In the genomic region with DNA sequence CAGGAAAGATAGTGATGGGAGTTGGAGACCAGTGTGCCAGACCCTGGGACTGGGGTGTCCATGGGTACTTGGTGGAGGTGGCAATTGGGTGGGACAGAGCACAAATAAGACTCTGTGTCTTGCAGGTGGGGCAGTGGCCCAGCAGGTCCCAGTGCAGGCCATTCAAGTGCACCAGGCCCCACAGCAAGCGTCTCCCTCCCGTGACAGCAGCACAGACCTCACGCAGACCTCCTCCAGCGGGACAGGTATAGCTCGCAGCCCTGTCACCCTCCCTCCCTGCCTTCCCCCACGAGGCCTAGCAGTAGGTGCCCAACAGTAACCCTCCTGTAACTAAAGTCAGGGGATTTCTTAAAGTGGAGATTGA, we compare ENCODE assay signal across 12 cellular contexts. TPM values are rescaled to one million over a fixed set of nuclear protein-coding genes. Genes with fewer than 3 reads are reported as not detected.
A peak's percentile ranks its signal among the peaks of the same experiment; 100 is the strongest.
DNase-seq lines count a peak whose midpoint lies in the region; TF ChIP-seq lines count a peak whose summit lies in the region.
"Had no signal": no experiment of that assay in that cellular context is flagged by ENCODE, and none has a peak within 500 bp of the region (broad histone marks: within the 10 kb centered on the region; RNA-seq: fewer than 3 reads in every experiment).

No MANE protein-coding gene starts in this region.

- CTCF ChIA-PET in Calu3 (lab: Charles Lee), result interaction anchor here (0.7 to 0.9 kb wide), 2 partner anchors 158 to 322 kb away, joined by 4 read pairs; no protein-coding TSS in a partner anchor
- CTCF ChIA-PET in activated CD4-positive, alpha-beta memory T cell treated with anti-CD3 and anti-CD28 coated beads for 36 hours (lab: Charles Lee), result interaction anchor here (2.5 kb wide), 1 partner anchor 53 kb away, joined by 14 read pairs; a partner anchor contains a TSS

- peaks cover 4 to 62% (median 54%) of the 10 kb centered on the region in 6 donors for H3K36me3 ChIP-seq in spleen

- H3K4me3 Mint-ChIP-seq in Calu3 (ENCODE audit: low read depth, unreplicated experiment), result no peak overlapping the region
- no peak overlapping the region for H3K4me3 Mint-ChIP-seq in activated CD4-positive, alpha-beta memory T cell treated with anti-CD3 and anti-CD28 coated beads for 36 hours
- H3K4me3 Mint-ChIP-seq in immature natural killer cell, result no peak overlapping the region
- H3K4me3 Mint-ChIP-seq: activated T-cell treated with anti-CD3 and anti-CD28 coated beads, Interleukin-2, amount 50 U/mL, for 4 hours; mesothelial cell of epicardium; WTC11 had no signal

- H3K9me3 Mint-ChIP-seq in Calu3 (ENCODE audit: low read depth, unreplicated experiment) (no peaks in the 10 kb centered on the region), immature natural killer cell (no peaks in the 10 kb centered on the region)
- no peaks in the 10 kb centered on the region for H3K9me3 Mint-ChIP-seq in activated CD4-positive, alpha-beta memory T cell treated with anti-CD3 and anti-CD28 coated beads for 36 hours
- H3K9me3 Mint-ChIP-seq: activated T-cell treated with anti-CD3 and anti-CD28 coated beads, Interleukin-2, amount 50 U/mL, for 4 hours; mesothelial cell of epicardium; WTC11 had no signal

- H3K27me3 ChIP-seq in spleen (replicated peaks in 1 of 7), result no peaks in the 10 kb centered on the region
- H3K27me3 ChIP-seq: body of pancreas had no signal

- no peak for TF ChIP-seq CTCF in Calu3 (IDR thresholded peaks at IDR 0.05; ENCODE audit: unreplicated experiment)
- no peak for TF ChIP-seq CTCF in spleen (IDR thresholded peaks at IDR 0.05 in 8 of 11, conservative IDR thresholded peaks at IDR 0.05 in 3 of 11)
- no peak for TF ChIP-seq CTCF in GM13977 (IDR thresholded peaks at IDR 0.05; ENCODE audit: extremely low read depth, insufficient read depth, missing control alignments)

- BruUV-seq in Calu3 (replicated peaks; lab: Mats Ljungman, UMichigan), result no TSS peak

- peak overlapping the region in 1 of 8 donors; percentile 7 for H3K4me3 ChIP-seq in spleen
- H3K4me3 ChIP-seq: body of pancreas had no signal

- H3K27ac ChIP-seq in spleen, result peak overlapping the region in 7 of 8 donors; percentile 88 to 99 (median 99)
- H3K27ac ChIP-seq: body of pancreas had no signal

- WGBS in spleen, 5 donors, result 94 to 97% (median 96%) methylated on average over 6 of the region's 6 CpGs

- no peaks in the 10 kb centered on the region for H3K9me3 ChIP-seq in spleen
- H3K9me3 ChIP-seq: body of pancreas had no signal

- intact Hi-C loops in Calu3 (cut with micrococcal nuclease; ENCODE audit: unreplicated experiment) (no loop called here), spleen (cut with DNase I; ENCODE audit: low total_unique reads) (no loop called here)
- intact Hi-C loops in activated CD4-positive, alpha-beta memory T cell treated with anti-CD3 and anti-CD28 coated beads for 36 hours (cut with micrococcal nuclease), result loop anchor here (10.0 kb wide), 2 partner anchors 432 to 1988 kb away; a partner anchor contains a TSS

- no peak for TF ChIP-seq POLR2A in spleen (IDR thresholded peaks at IDR 0.05)

- peaks cover 33 to 60% (median 47%) of the 10 kb centered on the region in 6 donors for H3K4me1 ChIP-seq in spleen

- POLR2A ChIA-PET in activated CD4-positive, alpha-beta memory T cell treated with anti-CD3 and anti-CD28 coated beads for 36 hours (lab: Charles Lee), result no interaction called here

- in situ Hi-C loops in GM13977 (cut with MboI; ENCODE audit: low pct_unique_long_range_greater_than_20kb, low sequenced_read_pairs, unreplicated experiment), result no loop called here

- H3K27me3 Mint-ChIP-seq in Calu3 (ENCODE audit: unreplicated experiment) (no peaks in the 10 kb centered on the region), immature natural killer cell (ENCODE audit: low read depth in 3 of 3) (peaks cover 0 to 7% (median 6%) of the 10 kb centered on the region in 3 donors)
- H3K27me3 Mint-ChIP-seq in activated CD4-positive, alpha-beta memory T cell treated with anti-CD3 and anti-CD28 coated beads for 36 hours, result no peaks in the 10 kb centered on the region
- H3K27me3 Mint-ChIP-seq: progenitor cell of endocrine pancreas had no signal

- H3K4me1 Mint-ChIP-seq in Calu3 (ENCODE audit: low read depth, unreplicated experiment) (peaks cover 36% of the 10 kb centered on the region), immature natural killer cell (peaks cover 41 to 48% of the 10 kb centered on the region in 2 donors)
- H3K4me1 Mint-ChIP-seq in activated CD4-positive, alpha-beta memory T cell treated with anti-CD3 and anti-CD28 coated beads for 36 hours (ENCODE audit: low read depth), result peaks cover 39% of the 10 kb centered on the region

- DNase-seq in Calu3, result no peak
- no peak for DNase-seq in activated CD4-positive, alpha-beta memory T cell treated with anti-CD3 and anti-CD28 coated beads for 36 hours
- DNase-seq in immature natural killer cell, result no peak
- no peak for DNase-seq in spleen
- DNase-seq in central memory CD4-positive, alpha-beta T cell, result no peak
- DNase-seq in GM13977 (ENCODE audit: low spot score), result no peak
- no peak for DNase-seq in NCI-H2081 treated with DMSO at 0.1 percent for 48 hours (lab: John Stamatoyannopoulos, UW)
- DNase-seq: activated T-cell treated with anti-CD3 and anti-CD28 coated beads, Interleukin-2, amount 50 U/mL, for 4 hours; body of pancreas had no signal

- H3K27ac Mint-ChIP-seq in Calu3 (ENCODE audit: unreplicated experiment) (peak overlapping the region; percentile 63), immature natural killer cell (peak overlapping the region in 4 of 6 donors; percentile 24 to 94 (median 71))
- peak overlapping the region; percentile 73 for H3K27ac Mint-ChIP-seq in activated CD4-positive, alpha-beta memory T cell treated with anti-CD3 and anti-CD28 coated beads for 36 hours
- H3K27ac Mint-ChIP-seq: mesothelial cell of epicardium, progenitor cell of endocrine pancreas, WTC11 had no signal

- peaks cover 78% of the 10 kb centered on the region for H3K36me3 Mint-ChIP-seq in Calu3 (ENCODE audit: insufficient read depth, unreplicated experiment)
- H3K36me3 Mint-ChIP-seq in activated CD4-positive, alpha-beta memory T cell treated with anti-CD3 and anti-CD28 coated beads for 36 hours, result peaks cover 31% of the 10 kb centered on the region
- H3K36me3 Mint-ChIP-seq in immature natural killer cell, result peaks cover 4 to 12% (median 7%) of the 10 kb centered on the region in 3 donors

RNA-seq across cellular contexts. Expression of a gene that starts 5.3 kb away (rescaled TPM):
- 43.4 and 48.0 TPM in 2 replicates for total RNA-seq in Calu3 (2022)
- total RNA-seq in activated CD4-positive, alpha-beta memory T cell treated with anti-CD3 and anti-CD28 coated beads for 36 hours, result 10 to 100 TPM; 40.5 to 40.8 TPM
- 1 to 10 TPM; 4.8 to 7.3 (median 5.2) TPM for polyA plus RNA-seq in immature natural killer cell
- total RNA-seq in spleen, result 10 to 100 TPM; 23.5 to 45.6 (median 29.6) TPM
- polyA plus RNA-seq in spleen, result 10 to 100 TPM; 11.6 to 25.3 (median 14.3) TPM

RNA-seq across cellular contexts. Expression of a gene that starts 5.6 kb away (rescaled TPM):
- total RNA-seq in Calu3 (2022) (73.1 and 82.8 TPM in 2 replicates), spleen (10 to 100 TPM; 54.0 to 81.5 (median 68.5) TPM)
- total RNA-seq in activated CD4-positive, alpha-beta memory T cell treated with anti-CD3 and anti-CD28 coated beads for 36 hours, result 10 to 100 TPM; 37.8 to 38.4 TPM
- polyA plus RNA-seq in immature natural killer cell (1 to 10 TPM; 2.2 to 8.5 (median 4.4) TPM), spleen (100 to 1,000 TPM in 2 of 3 donors, 10 to 100 TPM in 1; 50.4 to 145 (median 113) TPM)

RNA-seq across cellular contexts. Expression of a gene that starts 52.9 kb away (rescaled TPM):
- total RNA-seq in Calu3 (2022) (82.6 and 86.8 TPM in 2 replicates), spleen (10 to 100 TPM; 33.2 to 94.8 (median 54.0) TPM)
- total RNA-seq in activated CD4-positive, alpha-beta memory T cell treated with anti-CD3 and anti-CD28 coated beads for 36 hours, result 10 to 100 TPM; 57.5 to 57.9 TPM
- polyA plus RNA-seq in immature natural killer cell (10 to 100 TPM; 23.7 to 36.8 (median 33.6) TPM), spleen (100 to 1,000 TPM; 126 to 201 (median 153) TPM)
